ENCODE assay signal across 16 cellular contexts in the genomic region with DNA sequence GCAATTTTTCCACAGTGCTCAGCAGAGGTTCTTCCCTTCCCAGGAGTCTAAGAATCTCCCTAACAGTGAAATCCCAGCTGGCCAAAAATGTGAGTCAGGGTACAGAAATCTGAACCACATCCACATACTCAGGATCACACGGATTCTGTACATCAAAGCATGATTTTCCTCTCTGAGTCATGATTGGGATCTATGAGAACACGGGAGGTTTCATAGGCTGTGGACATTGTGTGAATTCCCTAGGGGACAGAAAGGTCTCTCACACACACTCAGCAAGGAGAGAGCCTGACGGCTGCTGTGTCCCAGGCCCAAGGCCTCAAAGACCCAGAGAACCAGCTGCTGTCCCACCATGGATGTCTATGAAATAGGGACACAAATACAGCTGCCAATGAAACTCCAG.
A peak's percentile ranks its signal among the peaks of the same experiment; 100 is the strongest.
DNase-seq lines count a peak whose midpoint lies in the region; ATAC-seq and TF ChIP-seq lines count a peak whose summit lies in the region.
"Had no signal": no experiment of that assay in that cellular context is flagged by ENCODE, and none has a peak within 500 bp of the region (broad histone marks: within the 10 kb centered on the region; RNA-seq: fewer than 3 reads in every experiment).

No MANE protein-coding gene starts in this region.

- in situ Hi-C loops in astrocyte of the spinal cord (cut with HindIII; ENCODE audit: low sequenced_read_pairs) = no loop called here

- TF ChIP-seq CTCF in AG04449 (IDR thresholded peaks at IDR 0.05; ENCODE audit: insufficient read depth, low read length, missing control alignments) (no peak), astrocyte of the spinal cord (IDR thresholded peaks at IDR 0.05; ENCODE audit: low read depth, low read length) (no peak)

- POLR2A ChIA-PET in AG04449 (lab: Yijun Ruan, JAX) = interaction anchor here (1.3 kb wide), 1 partner anchor 12 kb away, joined by 5 read pairs; no protein-coding TSS in a partner anchor

- CTCF ChIA-PET in AG04449 (lab: Yijun Ruan, JAX) = interaction anchor here (1.2 kb wide), 1 partner anchor 181 kb away, joined by 3 read pairs; no protein-coding TSS in a partner anchor

- DNase-seq in AG04449 (ENCODE audit: low read depth, low spot score) (peak; percentile 97), HS-5 (ENCODE audit: low read depth) (peak; percentile 100), astrocyte of the spinal cord (ENCODE audit: low read depth, low spot score) (peak; percentile 98), kidney glomerular epithelial cell (lab: John Stamatoyannopoulos, UW) (peak; percentile 46), Ammon's horn (ENCODE audit: low spot score) (no peak), SKM-1 (lab: John Stamatoyannopoulos, UW; ENCODE audit: unreplicated experiment) (no peak)
- DNase-seq: activated B cell treated with CpG ODN at 0.5 μM for 24 hours; activated T-cell treated with anti-CD3 and anti-CD28 coated beads, Interleukin-2, amount 50 U/mL, for 4 hours; CD4-positive, CD25-positive, alpha-beta regulatory T cell; KBM-7; Right ventricle myocardium superior had no signal

- ATAC-seq in HG02678 (IDR thresholded peaks at IDR 0.05; ENCODE audit: unreplicated experiment) (no peak), GM21786 (IDR thresholded peaks at IDR 0.05; ENCODE audit: unreplicated experiment) (no peak)
- ATAC-seq: activated T-cell treated with anti-CD3 and anti-CD28 coated beads, Interleukin-2, amount 50 U/mL, for 4 hours; gastroesophageal sphincter had no signal

- H3K4me3 ChIP-seq in AG04449 (ENCODE audit: low read depth, low read length) (no peak overlapping the region), astrocyte of the spinal cord (ENCODE audit: low read depth, low read length) (no peak overlapping the region)
- H3K4me3 ChIP-seq: gastroesophageal sphincter, HAP-1, thoracic aorta had no signal

Comparison
In these comparisons a context has a peak if more than half of its experiments do, and no peak if none do; other contexts are left out.
1. DNase-seq: peak in AG04449 (single experiment), HS-5 (single experiment), astrocyte of the spinal cord (single experiment) and kidney glomerular epithelial cell (single experiment); none in Ammon's horn (single experiment) and SKM-1 (single experiment).